Comparison of ENCODE assay signal across 22 cellular contexts in genomic region chr5:40827479-40827977, GRCh38. TPM values are rescaled to one million over a fixed set of nuclear protein-coding genes. Genes with fewer than 3 reads are reported as not detected.
DNase-seq lines count a peak whose midpoint lies in the region; ATAC-seq, FAIRE-seq and TF ChIP-seq lines count a peak whose summit lies in the region.
"Had no signal": no experiment of that assay in that cellular context is flagged by ENCODE, and none has a peak within 500 bp of the region (broad histone marks: within the 10 kb centered on the region; RNA-seq: fewer than 3 reads in every experiment).

No MANE protein-coding gene starts in this region.

- peaks cover 75% of the 10 kb centered on the region for H3K36me3 ChIP-seq in SK-N-MC (ENCODE audit: insufficient read depth, low read length)
- peaks cover 0 to 57% of the 10 kb centered on the region in 2 donors for H3K36me3 ChIP-seq in vagina

- no peaks in the 10 kb centered on the region for H3K4me1 ChIP-seq in vagina
- H3K4me1 ChIP-seq: parathyroid adenoma had no signal

- H3K9me3 ChIP-seq in SK-N-MC (ENCODE audit: low read depth, low read length) (no peaks in the 10 kb centered on the region), vagina (no peaks in the 10 kb centered on the region)
- H3K9me3 ChIP-seq: BLaER1, thoracic aorta had no signal

- no peak for ATAC-seq in activated CD8-positive, alpha-beta T cell treated with anti-CD3 and anti-CD28 coated beads for 36 hours
- no peak for ATAC-seq in activated CD8-positive, alpha-beta T cell treated with anti-CD3 and anti-CD28 coated beads, Interleukin-2, amount 10 ng/mL, durations not matched to agents 7 days and 5 days
- ATAC-seq in GM19023 (IDR thresholded peaks at IDR 0.05; ENCODE audit: unreplicated experiment) = no peak
- ATAC-seq: activated CD8-positive, alpha-beta memory T cell treated with anti-CD3 and anti-CD28 coated beads, Interleukin-2, amount 10 ng/mL, durations not matched to agents 7 days and 5 days; naive thymus-derived CD8-positive, alpha-beta T cell; Panc1; sciatic nerve had no signal

- H3K36me3 Mint-ChIP-seq in activated CD8-positive, alpha-beta T cell treated with anti-CD3 and anti-CD28 coated beads for 36 hours (ENCODE audit: low read depth) = peaks cover 67% of the 10 kb centered on the region
- H3K36me3 Mint-ChIP-seq in activated CD8-positive, alpha-beta T cell treated with anti-CD3 and anti-CD28 coated beads, Interleukin-2, amount 10 ng/mL, durations not matched to agents 7 days and 5 days (ENCODE audit: low read depth) = peaks cover 67% of the 10 kb centered on the region
- peaks cover 49% of the 10 kb centered on the region for H3K36me3 Mint-ChIP-seq in endothelial cell (ENCODE audit: low read depth, unreplicated experiment)

- H3K27me3 Mint-ChIP-seq in activated CD8-positive, alpha-beta T cell treated with anti-CD3 and anti-CD28 coated beads for 36 hours = no peaks in the 10 kb centered on the region
- no peaks in the 10 kb centered on the region for H3K27me3 Mint-ChIP-seq in activated CD8-positive, alpha-beta T cell treated with anti-CD3 and anti-CD28 coated beads, Interleukin-2, amount 10 ng/mL, durations not matched to agents 7 days and 5 days (ENCODE audit: low read depth)
- H3K27me3 Mint-ChIP-seq in endothelial cell (ENCODE audit: unreplicated experiment) = no peaks in the 10 kb centered on the region
- H3K27me3 Mint-ChIP-seq: activated B cell treated with CpG ODN at 0.5 μM for 24 hours; activated CD8-positive, alpha-beta memory T cell treated with anti-CD3 and anti-CD28 coated beads, Interleukin-2, amount 10 ng/mL, durations not matched to agents 7 days and 5 days; naive thymus-derived CD8-positive, alpha-beta T cell had no signal

- TF ChIP-seq CTCF in activated CD8-positive, alpha-beta T cell treated with anti-CD3 and anti-CD28 coated beads for 36 hours (IDR thresholded peaks at IDR 0.05) = no peak
- no peak for TF ChIP-seq CTCF in endothelial cell (IDR thresholded peaks at IDR 0.05; ENCODE audit: unreplicated experiment)
- TF ChIP-seq CTCF in vagina (IDR thresholded peaks at IDR 0.05) = no peak

- POLR2A ChIA-PET in activated CD8-positive, alpha-beta T cell treated with anti-CD3 and anti-CD28 coated beads for 36 hours (lab: Charles Lee) = interaction anchor here (1.4 to 2.8 kb wide), 4 partner anchors 14 to 67 kb away, joined by 3 to 14 read pairs (median 10); no protein-coding TSS in a partner anchor
- POLR2A ChIA-PET in activated CD8-positive, alpha-beta T cell treated with anti-CD3 and anti-CD28 coated beads, Interleukin-2, amount 10 ng/mL, durations not matched to agents 7 days and 5 days (lab: Charles Lee) = interaction anchor here (0.7 to 1.1 kb wide), 2 partner anchors 19 to 24 kb away, joined by 3 read pairs; no protein-coding TSS in a partner anchor

- no peak overlapping the region for H3K4me3 ChIP-seq in SK-N-MC
- no peak overlapping the region for H3K4me3 ChIP-seq in vagina
- H3K4me3 ChIP-seq: BLaER1, SJCRH30, thoracic aorta had no signal

- CTCF ChIA-PET in activated CD8-positive, alpha-beta T cell treated with anti-CD3 and anti-CD28 coated beads for 36 hours (lab: Charles Lee) = no interaction called here
- CTCF ChIA-PET in activated CD8-positive, alpha-beta T cell treated with anti-CD3 and anti-CD28 coated beads, Interleukin-2, amount 10 ng/mL, durations not matched to agents 7 days and 5 days (lab: Charles Lee) = no interaction called here

- H3K4me3 Mint-ChIP-seq in activated CD8-positive, alpha-beta T cell treated with anti-CD3 and anti-CD28 coated beads for 36 hours = no peak overlapping the region
- no peak overlapping the region for H3K4me3 Mint-ChIP-seq in activated CD8-positive, alpha-beta T cell treated with anti-CD3 and anti-CD28 coated beads, Interleukin-2, amount 10 ng/mL, durations not matched to agents 7 days and 5 days
- peak overlapping the region; percentile 13 for H3K4me3 Mint-ChIP-seq in endothelial cell (ENCODE audit: unreplicated experiment)
- H3K4me3 Mint-ChIP-seq: activated B cell treated with CpG ODN at 0.5 μM for 24 hours; activated CD8-positive, alpha-beta memory T cell treated with anti-CD3 and anti-CD28 coated beads, Interleukin-2, amount 10 ng/mL, durations not matched to agents 7 days and 5 days had no signal

- H3K9me3 Mint-ChIP-seq in activated CD8-positive, alpha-beta T cell treated with anti-CD3 and anti-CD28 coated beads for 36 hours = no peaks in the 10 kb centered on the region
- no peaks in the 10 kb centered on the region for H3K9me3 Mint-ChIP-seq in activated CD8-positive, alpha-beta T cell treated with anti-CD3 and anti-CD28 coated beads, Interleukin-2, amount 10 ng/mL, durations not matched to agents 7 days and 5 days (ENCODE audit: insufficient read depth)
- H3K9me3 Mint-ChIP-seq in endothelial cell (ENCODE audit: unreplicated experiment) = no peaks in the 10 kb centered on the region
- H3K9me3 Mint-ChIP-seq: activated B cell treated with CpG ODN at 0.5 μM for 24 hours; naive thymus-derived CD8-positive, alpha-beta T cell had no signal

- peak overlapping the region; percentile 80 for H3K27ac Mint-ChIP-seq in activated CD8-positive, alpha-beta T cell treated with anti-CD3 and anti-CD28 coated beads for 36 hours
- no peak overlapping the region for H3K27ac Mint-ChIP-seq in activated CD8-positive, alpha-beta T cell treated with anti-CD3 and anti-CD28 coated beads, Interleukin-2, amount 10 ng/mL, durations not matched to agents 7 days and 5 days
- H3K27ac Mint-ChIP-seq in endothelial cell (ENCODE audit: unreplicated experiment) = no peak overlapping the region
- H3K27ac Mint-ChIP-seq: activated B cell treated with CpG ODN at 0.5 μM for 24 hours; activated CD8-positive, alpha-beta memory T cell treated with anti-CD3 and anti-CD28 coated beads, Interleukin-2, amount 10 ng/mL, durations not matched to agents 7 days and 5 days had no signal

- FAIRE-seq in GM12891 (lab: Jason Lieb, UNC) = no peak

- DNase-seq in activated CD8-positive, alpha-beta T cell treated with anti-CD3 and anti-CD28 coated beads for 36 hours = no peak
- DNase-seq in activated CD8-positive, alpha-beta T cell treated with anti-CD3 and anti-CD28 coated beads, Interleukin-2, amount 10 ng/mL, durations not matched to agents 7 days and 5 days = no peak
- DNase-seq in GM12891 (ENCODE audit: insufficient read length, low spot score) = no peak
- no peak for DNase-seq in SK-N-MC (ENCODE audit: low read depth, low spot score)
- DNase-seq in endothelial cell (ENCODE audit: low spot score) = no peak
- DNase-seq in vagina (ENCODE audit: extremely low spot score in 2 of 2) = no peak
- no peak for DNase-seq in KG1 (lab: John Stamatoyannopoulos, UW)
- DNase-seq: activated B cell treated with CpG ODN at 0.5 μM for 24 hours; activated CD8-positive, alpha-beta memory T cell treated with anti-CD3 and anti-CD28 coated beads, Interleukin-2, amount 10 ng/mL, durations not matched to agents 7 days and 5 days; activated gamma-delta T cell treated with Interleukin-2 at 50 U/mL for 16 hours; kidney glomerular epithelial cell; NCI-H1092; NCI-H2081 treated with DMSO at 0.1 percent for 48 hours; SJCRH30 had no signal

- peaks cover 42% of the 10 kb centered on the region for H3K4me1 Mint-ChIP-seq in activated CD8-positive, alpha-beta T cell treated with anti-CD3 and anti-CD28 coated beads for 36 hours (ENCODE audit: low read depth)
- H3K4me1 Mint-ChIP-seq in activated CD8-positive, alpha-beta T cell treated with anti-CD3 and anti-CD28 coated beads, Interleukin-2, amount 10 ng/mL, durations not matched to agents 7 days and 5 days (ENCODE audit: low read depth) = peaks cover 35% of the 10 kb centered on the region
- peaks cover 12% of the 10 kb centered on the region for H3K4me1 Mint-ChIP-seq in endothelial cell (ENCODE audit: unreplicated experiment)

- intact Hi-C loops in activated CD8-positive, alpha-beta T cell treated with anti-CD3 and anti-CD28 coated beads for 36 hours (cut with micrococcal nuclease) = no loop called here
- intact Hi-C loops in vagina (cut with DNase I) = no loop called here

- H3K27me3 ChIP-seq in vagina = no peaks in the 10 kb centered on the region
- H3K27me3 ChIP-seq: BLaER1 had no signal

- no peak overlapping the region for H3K9ac ChIP-seq in SK-N-MC (ENCODE audit: insufficient read length)
- H3K9ac ChIP-seq: BLaER1, parathyroid adenoma had no signal

- peak overlapping the region; percentile 81 for H3K27ac ChIP-seq in SK-N-MC
- H3K27ac ChIP-seq in vagina = no peak overlapping the region
- H3K27ac ChIP-seq: BLaER1, parathyroid adenoma, thoracic aorta had no signal

- peak; percentile 42; the same call in 1 of the 2 replicates for TF ChIP-seq POLR2A in GM12891 (IDR thresholded peaks at IDR 0.05; ENCODE audit: low read depth, low read length)
- TF ChIP-seq POLR2A in vagina (IDR thresholded peaks at IDR 0.05) = no peak

TF ChIP-seq in GM12891, 5 proteins besides CTCF, POLR2A, EP300 and RAD21:
- TF ChIP-seq SPI1 (IDR thresholded peaks at IDR 0.05; ENCODE audit: low read depth, low read length) (no peak), POLR2AphosphoS5 (IDR thresholded peaks at IDR 0.05; ENCODE audit: low read depth, low read length) (peak; percentile 65; the same call in 1 of the 2 replicates), PAX5 (IDR thresholded peaks at IDR 0.05; ENCODE audit: insufficient read depth, low read length, severe bottlenecking) (no peak), TAF1 (IDR thresholded peaks at IDR 0.05; ENCODE audit: low read depth, low read length) (no peak)

RNA-seq across cellular contexts. Expression of gene RPL37, which starts 7.5 kb away (rescaled TPM):
- total RNA-seq in activated CD8-positive, alpha-beta T cell treated with anti-CD3 and anti-CD28 coated beads for 36 hours = 1,000 to 10,000 TPM; 1,914 to 1,950 TPM
- 1,000 to 10,000 TPM; 1,566 to 1,592 TPM for total RNA-seq in activated CD8-positive, alpha-beta T cell treated with anti-CD3 and anti-CD28 coated beads, Interleukin-2, amount 10 ng/mL, durations not matched to agents 7 days and 5 days
- polyA plus RNA-seq in GM12891 (2012; ENCODE audit: low read depth, missing spikeins) = 8,772 TPM
- 1,272 TPM for total RNA-seq in endothelial cell (ENCODE audit: unreplicated experiment)
- 489 TPM for total RNA-seq in vagina

RNA-seq across cellular contexts. Expression of gene CARD6, which starts 13.6 kb away (rescaled TPM):
- total RNA-seq in activated CD8-positive, alpha-beta T cell treated with anti-CD3 and anti-CD28 coated beads for 36 hours = 1 to 10 TPM; 1.2 to 1.4 TPM
- 1 to 10 TPM; 3.0 to 3.4 TPM for total RNA-seq in activated CD8-positive, alpha-beta T cell treated with anti-CD3 and anti-CD28 coated beads, Interleukin-2, amount 10 ng/mL, durations not matched to agents 7 days and 5 days
- polyA plus RNA-seq in GM12891 (2012; ENCODE audit: low read depth, missing spikeins) = 1.7 TPM
- total RNA-seq in endothelial cell (ENCODE audit: unreplicated experiment) = 3.7 TPM
- 12.3 TPM for total RNA-seq in vagina
- total RNA-seq: G401 had no signal

RNA-seq across cellular contexts. Expression of gene PRKAA1, which starts 29.4 kb away (rescaled TPM):
- total RNA-seq in activated CD8-positive, alpha-beta T cell treated with anti-CD3 and anti-CD28 coated beads for 36 hours = 10 to 100 TPM; 33.8 to 35.2 TPM
- total RNA-seq in activated CD8-positive, alpha-beta T cell treated with anti-CD3 and anti-CD28 coated beads, Interleukin-2, amount 10 ng/mL, durations not matched to agents 7 days and 5 days = 10 to 100 TPM; 70.8 to 72.3 TPM
- polyA plus RNA-seq in GM12891 (2012; ENCODE audit: low read depth, missing spikeins) = 16.2 TPM
- total RNA-seq in endothelial cell (ENCODE audit: unreplicated experiment) (95.4 TPM), vagina (69.0 TPM)
